Comparison of ENCODE assay signal across 17 cellular contexts in the genomic region with DNA sequence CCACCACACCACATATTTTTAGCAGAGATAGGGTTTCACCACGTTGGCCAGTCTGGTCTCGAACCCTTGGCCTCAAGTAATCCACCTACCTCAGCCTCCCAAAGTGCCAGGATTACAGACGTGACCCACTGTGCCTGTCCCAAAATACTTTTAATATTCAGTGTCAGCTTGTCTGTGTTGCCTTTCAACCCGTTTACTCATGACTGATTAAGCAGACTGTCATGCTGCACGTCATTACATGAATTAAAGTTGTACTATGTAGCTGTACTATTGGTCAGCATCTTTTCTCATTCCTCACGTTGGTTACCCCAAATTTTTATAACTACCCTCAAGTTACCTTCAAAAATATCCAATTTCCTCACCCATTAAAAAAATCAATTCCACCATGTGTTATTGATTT. TPM values are rescaled to one million over a fixed set of nuclear protein-coding genes. Genes with fewer than 3 reads are reported as not detected.
DNase-seq lines count a peak whose midpoint lies in the region; TF ChIP-seq lines count a peak whose summit lies in the region.
"Had no signal": no experiment of that assay in that cellular context is flagged by ENCODE, and none has a peak within 500 bp of the region (broad histone marks: within the 10 kb centered on the region; RNA-seq: fewer than 3 reads in every experiment).

No MANE protein-coding gene starts in this region.

- H3K9me2 ChIP-seq in Karpas-422 (replicated peaks; ENCODE audit: insufficient read depth, low read length), result no peaks in the 10 kb centered on the region

- DNase-seq in HCEC 1CT, result peak; percentile 72
- peak; percentile 25 for DNase-seq in RKO (ENCODE audit: low spot score)
- peak; percentile 68 for DNase-seq in epithelial cell of esophagus (ENCODE audit: low read depth)
- no peak for DNase-seq in SW 1271 (lab: John Stamatoyannopoulos, UW)
- DNase-seq in Karpas-422, result no peak
- DNase-seq in activated CD4-positive, alpha-beta T cell treated with anti-CD3 and anti-CD28 coated beads, Interleukin-2, amount 50 U/mL, for 4 hours, result no peak
- DNase-seq in globus pallidus (ENCODE audit: low spot score), result no peak
- DNase-seq: C1 segment of cervical spinal cord; CD4-positive, alpha-beta T cell; DMS79 treated with DMSO at 0.1 percent for 48 hours; EL; GDM1; HFFc6; IMR-90 had no signal

- no peak overlapping the region for H3K4me3 ChIP-seq in epithelial cell of esophagus (ENCODE audit: low read length)
- H3K4me3 ChIP-seq in Karpas-422 (ENCODE audit: low read length), result no peak overlapping the region
- H3K4me3 ChIP-seq: HAP-1 had no signal

- no peak overlapping the region for H3K4me2 ChIP-seq in Karpas-422 (ENCODE audit: low read depth, low read length, poor library complexity, severe bottlenecking)

- H2AFZ ChIP-seq in Karpas-422 (ENCODE audit: low read length), result no peak overlapping the region

- H4K20me1 ChIP-seq in Karpas-422 (ENCODE audit: insufficient read depth, low read depth, low read length), result no peaks in the 10 kb centered on the region

- H3K36me3 ChIP-seq in Karpas-422 (ENCODE audit: insufficient read depth, low read length), result no peaks in the 10 kb centered on the region
- H3K36me3 ChIP-seq: HAP-1 had no signal

- H3K79me2 ChIP-seq in Karpas-422 (ENCODE audit: low read length), result no peaks in the 10 kb centered on the region

- TF ChIP-seq CTCF in epithelial cell of esophagus (IDR thresholded peaks at IDR 0.05; ENCODE audit: insufficient read depth, low read depth, low read length, missing control alignments), result no peak

- H3K9me3 ChIP-seq in Karpas-422 (ENCODE audit: low read length), result no peaks in the 10 kb centered on the region
- H3K9me3 ChIP-seq: HAP-1 had no signal

- H3K27ac ChIP-seq in Karpas-422 (ENCODE audit: low read length), result no peak overlapping the region

- no peaks in the 10 kb centered on the region for H3K4me1 ChIP-seq in Karpas-422 (ENCODE audit: low read length)
- H3K4me1 ChIP-seq: HAP-1 had no signal

- H3K9ac ChIP-seq in Karpas-422 (ENCODE audit: low read length), result no peak overlapping the region

- H3K27me3 ChIP-seq in Karpas-422 (ENCODE audit: low read length), result no peaks in the 10 kb centered on the region

RNA-seq across cellular contexts. Expression of a gene that starts 48.7 kb away (rescaled TPM):
- not detected in 2 replicates for total RNA-seq in Karpas-422 (2014; rRNA removed; shearing (Covaris generic); ENCODE audit: low replicate concordance)
- total RNA-seq: B cell; CD4-positive, alpha-beta T cell; HFFc6; HT-29; IMR-90 had no signal

Comparison
In these comparisons a context has a peak if more than half of its experiments do, and no peak if none do; other contexts are left out.
1. DNase-seq: peak in HCEC 1CT (single experiment), RKO (single experiment) and epithelial cell of esophagus (single experiment); none in SW 1271 (0 of 2), Karpas-422 (single experiment), activated CD4-positive, alpha-beta T cell treated with anti-CD3 and anti-CD28 coated beads, Interleukin-2, amount 50 U/mL, for 4 hours (0 of 2) and globus pallidus (single experiment).